In the genomic region with DNA sequence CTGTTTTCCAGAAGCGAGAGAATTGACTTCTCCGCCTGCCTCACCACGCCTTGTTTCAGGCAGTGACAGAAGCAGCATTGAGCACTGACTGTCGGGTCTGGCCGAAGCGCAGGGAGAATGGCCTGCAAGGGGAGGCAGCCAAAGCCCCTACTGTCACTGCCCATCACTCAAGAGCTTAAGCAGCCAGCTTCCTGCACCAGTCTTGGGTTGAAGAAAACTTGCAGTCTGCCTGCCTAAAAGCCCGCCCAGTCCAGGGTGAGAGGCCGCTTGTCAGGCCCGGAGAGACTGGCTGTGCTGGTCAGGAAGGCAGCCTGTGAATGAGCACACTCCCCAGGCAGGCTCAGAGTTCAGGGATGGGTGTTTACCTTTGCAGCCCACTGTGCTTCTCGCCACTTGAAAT, we compare ENCODE assay signal across 1 cellular context.
TF ChIP-seq lines count a peak whose summit lies in the region.

No MANE protein-coding gene starts in this region.

TF ChIP-seq in HepG2, 621 proteins besides CTCF, POLR2A, EP300 and RAD21 (continued from another document):
- TF ChIP-seq, protein P1, sequence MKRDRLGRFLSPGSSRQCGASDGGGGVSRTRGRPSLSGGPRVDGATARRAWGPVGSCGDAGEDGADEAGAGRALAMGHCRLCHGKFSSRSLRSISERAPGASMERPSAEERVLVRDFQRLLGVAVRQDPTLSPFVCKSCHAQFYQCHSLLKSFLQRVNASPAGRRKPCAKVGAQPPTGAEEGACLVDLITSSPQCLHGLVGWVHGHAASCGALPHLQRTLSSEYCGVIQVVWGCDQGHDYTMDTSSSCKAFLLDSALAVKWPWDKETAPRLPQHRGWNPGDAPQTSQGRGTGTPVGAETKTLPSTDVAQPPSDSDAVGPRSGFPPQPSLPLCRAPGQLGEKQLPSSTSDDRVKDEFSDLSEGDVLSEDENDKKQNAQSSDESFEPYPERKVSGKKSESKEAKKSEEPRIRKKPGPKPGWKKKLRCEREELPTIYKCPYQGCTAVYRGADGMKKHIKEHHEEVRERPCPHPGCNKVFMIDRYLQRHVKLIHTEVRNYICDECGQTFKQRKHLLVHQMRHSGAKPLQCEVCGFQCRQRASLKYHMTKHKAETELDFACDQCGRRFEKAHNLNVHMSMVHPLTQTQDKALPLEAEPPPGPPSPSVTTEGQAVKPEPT (CRISPR knock-in tag; IDR thresholded peaks at IDR 0.05; ENCODE audit: low read depth), result no peak
- TF ChIP-seq FLYWCH1 (CRISPR knock-in tag; IDR thresholded peaks at IDR 0.05) (no peak), HNF4A (CRISPR knock-in tag; IDR thresholded peaks at IDR 0.05) (peak; percentile 22; the same call in 1 of the 2 replicates)
- TF ChIP-seq, protein P2, sequence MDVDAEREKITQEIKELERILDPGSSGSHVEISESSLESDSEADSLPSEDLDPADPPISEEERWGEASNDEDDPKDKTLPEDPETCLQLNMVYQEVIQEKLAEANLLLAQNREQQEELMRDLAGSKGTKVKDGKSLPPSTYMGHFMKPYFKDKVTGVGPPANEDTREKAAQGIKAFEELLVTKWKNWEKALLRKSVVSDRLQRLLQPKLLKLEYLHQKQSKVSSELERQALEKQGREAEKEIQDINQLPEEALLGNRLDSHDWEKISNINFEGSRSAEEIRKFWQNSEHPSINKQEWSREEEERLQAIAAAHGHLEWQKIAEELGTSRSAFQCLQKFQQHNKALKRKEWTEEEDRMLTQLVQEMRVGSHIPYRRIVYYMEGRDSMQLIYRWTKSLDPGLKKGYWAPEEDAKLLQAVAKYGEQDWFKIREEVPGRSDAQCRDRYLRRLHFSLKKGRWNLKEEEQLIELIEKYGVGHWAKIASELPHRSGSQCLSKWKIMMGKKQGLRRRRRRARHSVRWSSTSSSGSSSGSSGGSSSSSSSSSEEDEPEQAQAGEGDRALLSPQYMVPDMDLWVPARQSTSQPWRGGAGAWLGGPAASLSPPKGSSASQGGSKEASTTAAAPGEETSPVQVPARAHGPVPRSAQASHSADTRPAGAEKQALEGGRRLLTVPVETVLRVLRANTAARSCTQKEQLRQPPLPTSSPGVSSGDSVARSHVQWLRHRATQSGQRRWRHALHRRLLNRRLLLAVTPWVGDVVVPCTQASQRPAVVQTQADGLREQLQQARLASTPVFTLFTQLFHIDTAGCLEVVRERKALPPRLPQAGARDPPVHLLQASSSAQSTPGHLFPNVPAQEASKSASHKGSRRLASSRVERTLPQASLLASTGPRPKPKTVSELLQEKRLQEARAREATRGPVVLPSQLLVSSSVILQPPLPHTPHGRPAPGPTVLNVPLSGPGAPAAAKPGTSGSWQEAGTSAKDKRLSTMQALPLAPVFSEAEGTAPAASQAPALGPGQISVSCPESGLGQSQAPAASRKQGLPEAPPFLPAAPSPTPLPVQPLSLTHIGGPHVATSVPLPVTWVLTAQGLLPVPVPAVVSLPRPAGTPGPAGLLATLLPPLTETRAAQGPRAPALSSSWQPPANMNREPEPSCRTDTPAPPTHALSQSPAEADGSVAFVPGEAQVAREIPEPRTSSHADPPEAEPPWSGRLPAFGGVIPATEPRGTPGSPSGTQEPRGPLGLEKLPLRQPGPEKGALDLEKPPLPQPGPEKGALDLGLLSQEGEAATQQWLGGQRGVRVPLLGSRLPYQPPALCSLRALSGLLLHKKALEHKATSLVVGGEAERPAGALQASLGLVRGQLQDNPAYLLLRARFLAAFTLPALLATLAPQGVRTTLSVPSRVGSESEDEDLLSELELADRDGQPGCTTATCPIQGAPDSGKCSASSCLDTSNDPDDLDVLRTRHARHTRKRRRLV (CRISPR knock-in tag; IDR thresholded peaks at IDR 0.05), result no peak
- TF ChIP-seq, protein P3, sequence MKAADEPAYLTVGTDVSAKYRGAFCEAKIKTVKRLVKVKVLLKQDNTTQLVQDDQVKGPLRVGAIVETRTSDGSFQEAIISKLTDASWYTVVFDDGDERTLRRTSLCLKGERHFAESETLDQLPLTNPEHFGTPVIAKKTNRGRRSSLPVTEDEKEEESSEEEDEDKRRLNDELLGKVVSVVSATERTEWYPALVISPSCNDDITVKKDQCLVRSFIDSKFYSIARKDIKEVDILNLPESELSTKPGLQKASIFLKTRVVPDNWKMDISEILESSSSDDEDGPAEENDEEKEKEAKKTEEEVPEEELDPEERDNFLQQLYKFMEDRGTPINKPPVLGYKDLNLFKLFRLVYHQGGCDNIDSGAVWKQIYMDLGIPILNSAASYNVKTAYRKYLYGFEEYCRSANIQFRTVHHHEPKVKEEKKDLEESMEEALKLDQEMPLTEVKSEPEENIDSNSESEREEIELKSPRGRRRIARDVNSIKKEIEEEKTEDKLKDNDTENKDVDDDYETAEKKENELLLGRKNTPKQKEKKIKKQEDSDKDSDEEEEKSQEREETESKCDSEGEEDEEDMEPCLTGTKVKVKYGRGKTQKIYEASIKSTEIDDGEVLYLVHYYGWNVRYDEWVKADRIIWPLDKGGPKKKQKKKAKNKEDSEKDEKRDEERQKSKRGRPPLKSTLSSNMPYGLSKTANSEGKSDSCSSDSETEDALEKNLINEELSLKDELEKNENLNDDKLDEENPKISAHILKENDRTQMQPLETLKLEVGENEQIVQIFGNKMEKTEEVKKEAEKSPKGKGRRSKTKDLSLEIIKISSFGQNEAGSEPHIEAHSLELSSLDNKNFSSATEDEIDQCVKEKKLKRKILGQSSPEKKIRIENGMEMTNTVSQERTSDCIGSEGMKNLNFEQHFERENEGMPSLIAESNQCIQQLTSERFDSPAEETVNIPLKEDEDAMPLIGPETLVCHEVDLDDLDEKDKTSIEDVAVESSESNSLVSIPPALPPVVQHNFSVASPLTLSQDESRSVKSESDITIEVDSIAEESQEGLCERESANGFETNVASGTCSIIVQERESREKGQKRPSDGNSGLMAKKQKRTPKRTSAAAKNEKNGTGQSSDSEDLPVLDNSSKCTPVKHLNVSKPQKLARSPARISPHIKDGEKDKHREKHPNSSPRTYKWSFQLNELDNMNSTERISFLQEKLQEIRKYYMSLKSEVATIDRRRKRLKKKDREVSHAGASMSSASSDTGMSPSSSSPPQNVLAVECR (CRISPR knock-in tag; IDR thresholded peaks at IDR 0.05; ENCODE audit: borderline replicate concordance), result no peak
- TF ChIP-seq, protein P4, sequence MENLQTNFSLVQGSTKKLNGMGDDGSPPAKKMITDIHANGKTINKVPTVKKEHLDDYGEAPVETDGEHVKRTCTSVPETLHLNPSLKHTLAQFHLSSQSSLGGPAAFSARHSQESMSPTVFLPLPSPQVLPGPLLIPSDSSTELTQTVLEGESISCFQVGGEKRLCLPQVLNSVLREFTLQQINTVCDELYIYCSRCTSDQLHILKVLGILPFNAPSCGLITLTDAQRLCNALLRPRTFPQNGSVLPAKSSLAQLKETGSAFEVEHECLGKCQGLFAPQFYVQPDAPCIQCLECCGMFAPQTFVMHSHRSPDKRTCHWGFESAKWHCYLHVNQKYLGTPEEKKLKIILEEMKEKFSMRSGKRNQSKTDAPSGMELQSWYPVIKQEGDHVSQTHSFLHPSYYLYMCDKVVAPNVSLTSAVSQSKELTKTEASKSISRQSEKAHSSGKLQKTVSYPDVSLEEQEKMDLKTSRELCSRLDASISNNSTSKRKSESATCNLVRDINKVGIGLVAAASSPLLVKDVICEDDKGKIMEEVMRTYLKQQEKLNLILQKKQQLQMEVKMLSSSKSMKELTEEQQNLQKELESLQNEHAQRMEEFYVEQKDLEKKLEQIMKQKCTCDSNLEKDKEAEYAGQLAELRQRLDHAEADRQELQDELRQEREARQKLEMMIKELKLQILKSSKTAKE (CRISPR knock-in tag; IDR thresholded peaks at IDR 0.05; ENCODE audit: borderline replicate concordance), result no peak
